ENCODE assay signal across 16 cellular contexts in genomic region chr7:37277513-37277912, GRCh38.
DNase-seq lines count a peak whose midpoint lies in the region; ATAC-seq lines count a peak whose summit lies in the region.
"Had no signal": no experiment of that assay in that cellular context is flagged by ENCODE, and none has a peak within 500 bp of the region (broad histone marks: within the 10 kb centered on the region; RNA-seq: fewer than 3 reads in every experiment).

No MANE protein-coding gene starts in this region.

- no peak overlapping the region for H4K8ac ChIP-seq in trophoblast cell (ENCODE audit: low read depth, low read length)

- H3K4me3 ChIP-seq in trophoblast cell (ENCODE audit: low read depth, low read length): no peak overlapping the region

- H3K4ac ChIP-seq in trophoblast cell (ENCODE audit: low read depth, low read length): peak overlapping the region; percentile 2

- peaks cover 12% of the 10 kb centered on the region for H3K79me1 ChIP-seq in trophoblast cell (ENCODE audit: low read length)

- WGBS in trophoblast cell (ENCODE audit: extremely low coverage, insufficient coverage, insufficient read length): no CpG with 5 or more reads among the region's 3 CpGs

- no peak overlapping the region for H2AFZ ChIP-seq in trophoblast cell (ENCODE audit: insufficient read depth, low read length, poor library complexity)

- no peak overlapping the region for H3K4me2 ChIP-seq in trophoblast cell (ENCODE audit: low read length)

- H3K18ac ChIP-seq in trophoblast cell (ENCODE audit: low read length): peak overlapping the region; percentile 57

- H2AK5ac ChIP-seq in trophoblast cell (ENCODE audit: low read length): no peak overlapping the region

- peak overlapping the region; percentile 73 for H2BK5ac ChIP-seq in trophoblast cell (ENCODE audit: low read depth, low read length, poor library complexity)

- no peak overlapping the region for H3K9ac ChIP-seq in trophoblast cell (ENCODE audit: low read length)

- H3K27ac ChIP-seq in caudate nucleus (ENCODE audit: low read depth, low read length) (peak overlapping the region; percentile 91), trophoblast cell (ENCODE audit: low read depth, low read length) (peak overlapping the region; percentile 16)

- no peak for ATAC-seq in activated naive CD4-positive, alpha-beta T cell treated with anti-CD3 and anti-CD28 coated beads, Interleukin-2, amount 50 U/mL, for 72 hours
- ATAC-seq in GM21723 (IDR thresholded peaks at IDR 0.05; ENCODE audit: unreplicated experiment) (no peak), GM18861 (IDR thresholded peaks at IDR 0.05; ENCODE audit: unreplicated experiment) (no peak)

- H3K23ac ChIP-seq in trophoblast cell (ENCODE audit: low read length): no peak overlapping the region

- H3K14ac ChIP-seq in trophoblast cell (ENCODE audit: low read length): peak overlapping the region; percentile 60

- H3K36me3 ChIP-seq in trophoblast cell (ENCODE audit: control insufficient read depth in 1 of 2, insufficient read depth in 2 of 2, low read length in 2 of 2): peaks cover 0 to 3% of the 10 kb centered on the region in 2 experiments

- H3K4me1 ChIP-seq in trophoblast cell (ENCODE audit: control insufficient read depth in 1 of 2, insufficient read depth in 2 of 2, low read length in 2 of 2): peaks cover 14 to 25% of the 10 kb centered on the region in 2 experiments
- H3K4me1 ChIP-seq: Caco-2 had no signal

- H3K27me3 ChIP-seq in trophoblast cell (ENCODE audit: insufficient read depth, low read length): no peaks in the 10 kb centered on the region

- H3K9me3 Mint-ChIP-seq in activated naive CD4-positive, alpha-beta T cell treated with anti-CD3 and anti-CD28 coated beads, Interleukin-2, amount 50 U/mL, for 72 hours: no peaks in the 10 kb centered on the region
- H3K9me3 Mint-ChIP-seq: CD8-positive, alpha-beta memory T cell had no signal

- H3K36me3 Mint-ChIP-seq in activated naive CD4-positive, alpha-beta T cell treated with anti-CD3 and anti-CD28 coated beads, Interleukin-2, amount 50 U/mL, for 72 hours: peaks cover 0 to 30% of the 10 kb centered on the region in 2 donors

- H2BK12ac ChIP-seq in trophoblast cell (ENCODE audit: low read length): peak overlapping the region; percentile 62

- no peak for DNase-seq in activated naive CD4-positive, alpha-beta T cell treated with anti-CD3 and anti-CD28 coated beads, Interleukin-2, amount 50 U/mL, for 72 hours (ENCODE audit: low spot score in 2 of 2)
- no peak for DNase-seq in activated naive CD4-positive, alpha-beta T cell treated with anti-CD3 and anti-CD28 coated beads, Interleukin-2, amount 50 U/mL, for 16 hours
- DNase-seq in caudate nucleus (lab: John Stamatoyannopoulos, UW): no peak
- peak; percentile 25 to 36 for DNase-seq in trophoblast cell
- no peak for DNase-seq in NCI-H1694 treated with DMSO at 0.1 percent for 48 hours (lab: John Stamatoyannopoulos, UW)
- DNase-seq in DMS153 (lab: John Stamatoyannopoulos, UW): no peak
- DNase-seq: C1 segment of cervical spinal cord; Caco-2; CD8-positive, alpha-beta memory T cell; DMS53; GF-D8; HCEC 1CT; HFFc6 had no signal

- H3K27ac Mint-ChIP-seq in activated naive CD4-positive, alpha-beta T cell treated with anti-CD3 and anti-CD28 coated beads, Interleukin-2, amount 50 U/mL, for 72 hours: peak overlapping the region; percentile 57 to 70
- H3K27ac Mint-ChIP-seq: B cell, HFFc6 had no signal

- peak overlapping the region; percentile 49 for H2BK120ac ChIP-seq in trophoblast cell (ENCODE audit: insufficient read depth, low read length, poor library complexity)

- H4K12ac ChIP-seq in trophoblast cell (ENCODE audit: low read depth, low read length): no peak overlapping the region

- H3K79me2 ChIP-seq in trophoblast cell (ENCODE audit: control insufficient read depth, insufficient read depth, low read length, poor library complexity): peaks cover 4% of the 10 kb centered on the region

- peak overlapping the region; percentile 48 for H4K91ac ChIP-seq in trophoblast cell (ENCODE audit: low read depth, low read length)

- no peaks in the 10 kb centered on the region for H3K9me3 ChIP-seq in trophoblast cell (ENCODE audit: insufficient read depth, low read depth, low read length)
- H3K9me3 ChIP-seq: Caco-2 had no signal

Comparison
In these comparisons a context has a peak if more than half of its experiments do, and no peak if none do; other contexts are left out.
1. DNase-seq: peak in trophoblast cell (2 of 2); none in activated naive CD4-positive, alpha-beta T cell treated with anti-CD3 and anti-CD28 coated beads, Interleukin-2, amount 50 U/mL, for 72 hours (0 of 2), activated naive CD4-positive, alpha-beta T cell treated with anti-CD3 and anti-CD28 coated beads, Interleukin-2, amount 50 U/mL, for 16 hours (single experiment), caudate nucleus (0 of 61), NCI-H1694 treated with DMSO at 0.1 percent for 48 hours (single experiment) and DMS153 (single experiment).